Comparison of ENCODE assay signal across 27 cellular contexts in the genomic region with DNA sequence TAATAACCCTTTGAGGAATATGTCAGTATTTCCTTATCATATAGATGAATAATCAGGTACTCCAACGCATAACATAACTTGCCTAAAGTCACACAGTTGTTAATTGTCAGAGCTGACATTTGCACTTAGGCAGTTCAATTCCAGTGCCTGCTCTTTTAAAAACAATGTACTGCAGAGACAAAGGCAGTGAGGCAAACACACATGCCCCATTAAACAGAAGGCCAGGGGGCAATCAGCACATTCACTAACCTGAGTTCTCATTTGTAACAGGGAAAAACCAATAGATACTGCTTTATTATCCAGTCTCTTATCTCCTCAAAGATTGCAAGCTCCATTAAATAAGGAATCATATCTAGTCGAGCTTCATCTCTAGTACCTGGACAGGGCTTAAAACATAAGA.
"Had no signal": no experiment of that assay in that cellular context is flagged by ENCODE, and none has a peak within 500 bp of the region (broad histone marks: within the 10 kb centered on the region; RNA-seq: fewer than 3 reads in every experiment).

No MANE protein-coding gene starts in this region.

- H3K27me3 ChIP-seq: esophagus squamous epithelium, heart right ventricle, ovary, right atrium auricular region, stomach, thyroid gland, vagina had no signal

- H3K27ac ChIP-seq: esophagus squamous epithelium, heart right ventricle, lower lobe of right lung, ovary, right atrium auricular region, stomach, thyroid gland, vagina had no signal

- H3K4me1 ChIP-seq: esophagus squamous epithelium, heart right ventricle, lower lobe of right lung, right atrium auricular region, stomach, thyroid gland, vagina had no signal

- H3K4me3 ChIP-seq: esophagus squamous epithelium, heart right ventricle, lower lobe of right lung, ovary, right atrium auricular region, smooth muscle cell, stomach, thyroid gland, vagina had no signal

- H3K9me3 ChIP-seq: esophagus squamous epithelium, heart right ventricle, lower lobe of right lung, ovary, right atrium auricular region, stomach, thyroid gland, vagina had no signal

- H3K36me3 ChIP-seq: esophagus squamous epithelium, heart right ventricle, lower lobe of right lung, ovary, right atrium auricular region, stomach, thyroid gland, vagina had no signal

- H3K4me2 ChIP-seq: smooth muscle cell had no signal

- DNase-seq: cortex of kidney; effector memory CD8-positive, alpha-beta T cell; erythroblast; esophagus squamous epithelium; foreskin melanocyte; glutamatergic neuron; heart right ventricle; hippocampal formation; kidney glomerular epithelial cell; left colon; left ventricle myocardium superior; lower lobe of right lung; natural killer cell; occipital lobe; ovary; posterior cingulate gyrus; stimulated activated CD4-positive, alpha-beta T cell treated with anti-CD3 and anti-CD28 coated beads, Interleukin-12 subunit alpha, Interleukin-12 subunit beta, amount 100 ng/mL, for 4 hours; stimulated activated CD4-positive, alpha-beta T cell treated with anti-CD3 and anti-CD28 coated beads, Interleukin-1b, Interleukin-23, amount 100 ng/mL, for 48 hours; stimulated activated CD4-positive, alpha-beta T cell treated with anti-CD3 and anti-CD28 coated beads, Interleukin-4, amount 100 ng/mL, for 1 hour; stimulated activated CD8-positive, alpha-beta memory T cell treated with anti-CD3 and anti-CD28 coated beads, Interleukin-4, amount 100 ng/mL, for 48 hours; stimulated activated naive CD4-positive, alpha-beta T cell; stomach; thyroid gland; trophoblast cell had no signal
